ENCODE assay signal across 8 cellular contexts in the genomic region with DNA sequence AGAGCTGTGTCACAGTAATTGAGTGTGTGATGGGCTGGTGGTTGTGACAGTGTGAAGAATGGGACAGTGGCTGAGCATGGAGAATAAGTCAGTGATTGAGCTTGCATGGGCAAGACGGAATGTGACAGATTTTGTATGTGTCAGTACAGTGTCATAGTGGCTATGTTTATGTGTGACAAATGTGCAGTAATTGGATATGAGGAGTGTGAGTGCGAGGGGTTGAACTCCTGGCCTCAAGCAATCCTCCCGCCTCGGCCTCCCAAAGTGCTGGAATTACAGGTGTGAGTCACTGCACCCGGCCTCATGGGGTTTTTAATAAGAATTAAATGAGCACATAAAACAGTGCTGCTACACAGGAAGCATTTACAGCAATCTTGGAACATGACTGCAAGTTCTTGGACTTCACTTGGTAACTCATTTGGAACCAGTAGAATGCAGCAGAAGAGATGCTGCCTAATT. TPM values are rescaled to one million over a fixed set of nuclear protein-coding genes. Genes with fewer than 3 reads are reported as not detected.
A peak's percentile ranks its signal among the peaks of the same experiment; 100 is the strongest.
DNase-seq lines count a peak whose midpoint lies in the region; TF ChIP-seq lines count a peak whose summit lies in the region.

No MANE protein-coding gene starts in this region.

- H3K4me2 ChIP-seq in fibroblast of lung (ENCODE audit: extremely low read depth, insufficient read depth, low read length), result peak overlapping the region; percentile 80

- H3K36me3 ChIP-seq in fibroblast of lung (ENCODE audit: control insufficient read depth, insufficient read depth, low read length), result peaks cover 4% of the 10 kb centered on the region
- H3K36me3 ChIP-seq in rectal smooth muscle tissue (ENCODE audit: control insufficient read depth, insufficient read depth, low read length), result no peaks in the 10 kb centered on the region

- H3K4me1 ChIP-seq in fibroblast of lung (ENCODE audit: control insufficient read depth, extremely low read depth, insufficient read depth, low read length) (peaks cover 6% of the 10 kb centered on the region), rectal smooth muscle tissue (ENCODE audit: control insufficient read depth, insufficient read depth, low read length) (peaks cover 6% of the 10 kb centered on the region)

- peak overlapping the region; percentile 2 for H3K27ac ChIP-seq in fibroblast of lung (ENCODE audit: insufficient read depth, low read length)
- H3K27ac ChIP-seq in rectal smooth muscle tissue (ENCODE audit: low read depth, low read length), result no peak overlapping the region

- peak; percentile 17 for DNase-seq in RPMI7951 (ENCODE audit: low read depth)
- no peak for DNase-seq in fibroblast of lung (ENCODE audit: low read depth in 2 of 2)
- no peak for DNase-seq in DMS153 (lab: John Stamatoyannopoulos, UW)
- DNase-seq in DMS79 treated with DMSO at 0.1 percent for 48 hours (lab: John Stamatoyannopoulos, UW), result no peak
- no peak for DNase-seq in NCI-H1092 (lab: John Stamatoyannopoulos, UW)
- no peak for DNase-seq in anterior cingulate cortex (lab: John Stamatoyannopoulos, UW)

- no peak for TF ChIP-seq CTCF in fibroblast of lung (conservative IDR thresholded peaks at IDR 0.05 in 1 of 2, IDR thresholded peaks at IDR 0.05 in 1 of 2; ENCODE audit: low read depth in 1 of 2, low read length in 2 of 2)

- H3K4me3 ChIP-seq in GM08714 (ENCODE audit: low read length) (peak overlapping the region; percentile 99; the same call in 1 of the 2 replicates), fibroblast of lung (replicated peaks in 1 of 4; ENCODE audit: control extremely low read depth in 1 of 4, insufficient read depth in 1 of 4, low read depth in 3 of 4, low read length in 4 of 4) (peak overlapping the region; percentile 14 to 86 (median 76)), rectal smooth muscle tissue (ENCODE audit: low read length) (peak overlapping the region; percentile 77)

- no peak overlapping the region for H3K9ac ChIP-seq in fibroblast of lung (ENCODE audit: insufficient read depth, low read length)
- no peak overlapping the region for H3K9ac ChIP-seq in rectal smooth muscle tissue (ENCODE audit: low read length)

- no peaks in the 10 kb centered on the region for H3K9me3 ChIP-seq in fibroblast of lung (ENCODE audit: control insufficient read depth, insufficient read depth, low read depth, low read length)

- H3K27me3 ChIP-seq in fibroblast of lung (ENCODE audit: control insufficient read depth, insufficient read depth, low read length) (no peaks in the 10 kb centered on the region), rectal smooth muscle tissue (ENCODE audit: control insufficient read depth, insufficient read depth, low read length) (no peaks in the 10 kb centered on the region)

- H2AFZ ChIP-seq in fibroblast of lung (ENCODE audit: low read length), result peak overlapping the region; percentile 12

- peaks cover 41% of the 10 kb centered on the region for H3K79me2 ChIP-seq in fibroblast of lung (ENCODE audit: control insufficient read depth, insufficient read depth, low read length)

- peaks cover 2% of the 10 kb centered on the region for H4K20me1 ChIP-seq in fibroblast of lung (ENCODE audit: control insufficient read depth, extremely low read depth, insufficient read depth, low read length)

RNA-seq across cellular contexts. Expression of a gene that starts 0.6 kb away (rescaled TPM):
- total RNA-seq in RPMI7951 (2014; rRNA removed; shearing (Covaris generic)), result 34.9 and 41.1 TPM in 2 replicates
- 101 and 160 TPM in 2 replicates for total RNA-seq in fibroblast of lung
- polyA plus RNA-seq in fibroblast of lung, result 110 and 178 TPM in 2 replicates
- polyA plus RNA-seq in fibroblast of lung (2012), result 111 and 172 TPM in 2 replicates
- polyA minus RNA-seq in fibroblast of lung (ENCODE audit: low replicate concordance), result 2.6 and 6.5 TPM in 2 replicates
